27 cellular contexts compared by ENCODE assay signal in the genomic region with DNA sequence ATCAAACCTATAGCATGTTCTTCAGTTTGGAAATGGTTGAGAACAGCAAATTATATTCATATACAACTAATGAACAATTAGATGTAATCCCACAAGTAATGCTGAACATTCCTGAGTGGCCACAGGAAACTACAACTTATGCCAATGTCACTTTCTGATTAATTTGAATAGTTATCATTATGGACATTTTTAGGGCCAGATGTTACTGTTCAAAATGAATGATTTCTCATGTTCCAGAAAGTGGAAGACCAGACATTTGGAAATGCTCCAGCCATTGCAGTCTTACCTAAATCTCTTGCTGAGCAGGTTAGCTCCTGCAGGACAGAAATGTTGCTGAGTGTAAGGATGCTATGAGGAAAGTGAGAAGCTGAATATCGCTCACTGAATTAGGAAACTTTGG.
"Had no signal": no experiment of that assay in that cellular context is flagged by ENCODE, and none has a peak within 500 bp of the region (broad histone marks: within the 10 kb centered on the region; RNA-seq: fewer than 3 reads in every experiment).

No MANE protein-coding gene starts in this region.

- H3K4me3 Mint-ChIP-seq: dendritic cell treated with granulocyte-macrophage colony-stimulating factor and Interleukin-4, amounts not matched to agents 40 ng/mL and 50 ng/mL, for 4 days; endodermal cell; immature natural killer cell; memory B cell; mesothelial cell of epicardium; naive B cell; natural killer cell treated with Interleukin-12 subunit alpha and Interleukin-12 subunit beta and Interleukin-15 and Interleukin-18, amount 100 ng/mL, for 72 hours; neural crest cell; stimulated activated naive B cell treated with anti-CD40 and anti-IgM and Interleukin-4, amounts not matched to agents 10 μg/mL and 1 μg/mL and 100 μg/mL, for 72 hours; stimulated activated naive CD8-positive, alpha-beta T cell treated with anti-CD3 and anti-CD28 coated beads, Interleukin-15, Interleukin-2, amounts not matched to agents 100 ng/mL and 50 ng/mL, for 24 hours had no signal

- H3K4me1 Mint-ChIP-seq: immature natural killer cell; memory B cell; naive B cell; stimulated activated naive B cell treated with anti-CD40 and anti-IgM and Interleukin-4, amounts not matched to agents 10 μg/mL and 1 μg/mL and 100 μg/mL, for 72 hours had no signal

- H3K27ac ChIP-seq: colonic mucosa, esophagus muscularis mucosa, neutrophil, pancreas, right lobe of liver, suprapubic skin, transverse colon, vagina had no signal

- H3K9me3 ChIP-seq: colonic mucosa, esophagus muscularis mucosa, mucosa of descending colon, neutrophil, pancreas, right lobe of liver, suprapubic skin, transverse colon, vagina had no signal

- ATAC-seq: mucosa of descending colon; natural killer cell treated with Interleukin-12 subunit alpha and Interleukin-12 subunit beta and Interleukin-15 and Interleukin-18, amount 100 ng/mL, for 72 hours; pancreas; right lobe of liver; stimulated activated naive B cell treated with anti-CD40 and anti-IgM and Interleukin-4, amounts not matched to agents 10 μg/mL and 1 μg/mL and 100 μg/mL, for 72 hours had no signal

- DNase-seq: colonic mucosa; effector CD8-positive, alpha-beta T cell; endodermal cell; foreskin melanocyte; hypothalamus; immature natural killer cell; mucosa of descending colon; naive B cell; pancreas; retina; right lobe of liver; small intestine; stimulated activated CD4-positive, alpha-beta T cell treated with anti-CD3 and anti-CD28 coated beads, Interleukin-15, amount 100 ng/mL, for 24 hours; stimulated activated CD4-positive, alpha-beta T cell treated with anti-CD3 and anti-CD28 coated beads, Interleukin-2, amount 100 ng/mL, for 48 hours; stimulated activated naive B cell treated with anti-CD40 and anti-IgM and Interleukin-4, amounts not matched to agents 10 μg/mL and 1 μg/mL and 100 μg/mL, for 72 hours; transverse colon had no signal

- H3K36me3 Mint-ChIP-seq: immature natural killer cell; memory B cell; mesothelial cell of epicardium; naive B cell; natural killer cell treated with Interleukin-12 subunit alpha and Interleukin-12 subunit beta and Interleukin-15 and Interleukin-18, amount 100 ng/mL, for 72 hours; stimulated activated naive B cell treated with anti-CD40 and anti-IgM and Interleukin-4, amounts not matched to agents 10 μg/mL and 1 μg/mL and 100 μg/mL, for 72 hours had no signal

- H3K36me3 ChIP-seq: colonic mucosa, esophagus muscularis mucosa, neutrophil, pancreas, right lobe of liver, suprapubic skin, transverse colon, vagina had no signal

- H3K27me3 Mint-ChIP-seq: dendritic cell treated with granulocyte-macrophage colony-stimulating factor and Interleukin-4, amounts not matched to agents 40 ng/mL and 50 ng/mL, for 4 days; memory B cell; naive B cell; natural killer cell treated with Interleukin-12 subunit alpha and Interleukin-12 subunit beta and Interleukin-15 and Interleukin-18, amount 100 ng/mL, for 72 hours; stimulated activated naive B cell treated with anti-CD40 and anti-IgM and Interleukin-4, amounts not matched to agents 10 μg/mL and 1 μg/mL and 100 μg/mL, for 72 hours; stimulated activated naive CD8-positive, alpha-beta T cell treated with anti-CD3 and anti-CD28 coated beads, Interleukin-15, Interleukin-2, amounts not matched to agents 100 ng/mL and 50 ng/mL, for 24 hours had no signal

- H3K27me3 ChIP-seq: colonic mucosa, esophagus muscularis mucosa, neutrophil, right lobe of liver, suprapubic skin, transverse colon, vagina had no signal

- H3K4me1 ChIP-seq: colonic mucosa, pancreas, right lobe of liver, vagina had no signal

- H3K4me3 ChIP-seq: colonic mucosa, esophagus muscularis mucosa, lung, mucosa of descending colon, pancreas, right lobe of liver, suprapubic skin, transverse colon, vagina had no signal

- H3K27ac Mint-ChIP-seq: dendritic cell treated with granulocyte-macrophage colony-stimulating factor and Interleukin-4, amounts not matched to agents 40 ng/mL and 50 ng/mL, for 4 days; endodermal cell; immature natural killer cell; memory B cell; mesothelial cell of epicardium; naive B cell; natural killer cell treated with Interleukin-12 subunit alpha and Interleukin-12 subunit beta and Interleukin-15 and Interleukin-18, amount 100 ng/mL, for 72 hours; stimulated activated naive B cell treated with anti-CD40 and anti-IgM and Interleukin-4, amounts not matched to agents 10 μg/mL and 1 μg/mL and 100 μg/mL, for 72 hours; stimulated activated naive CD8-positive, alpha-beta T cell treated with anti-CD3 and anti-CD28 coated beads, Interleukin-15, Interleukin-2, amounts not matched to agents 100 ng/mL and 50 ng/mL, for 24 hours had no signal

- H3K9me3 Mint-ChIP-seq: dendritic cell treated with granulocyte-macrophage colony-stimulating factor and Interleukin-4, amounts not matched to agents 40 ng/mL and 50 ng/mL, for 4 days; endodermal cell; mesothelial cell of epicardium; naive B cell; natural killer cell treated with Interleukin-12 subunit alpha and Interleukin-12 subunit beta and Interleukin-15 and Interleukin-18, amount 100 ng/mL, for 72 hours; neural crest cell; stimulated activated naive B cell treated with anti-CD40 and anti-IgM and Interleukin-4, amounts not matched to agents 10 μg/mL and 1 μg/mL and 100 μg/mL, for 72 hours; stimulated activated naive CD8-positive, alpha-beta T cell treated with anti-CD3 and anti-CD28 coated beads, Interleukin-15, Interleukin-2, amounts not matched to agents 100 ng/mL and 50 ng/mL, for 24 hours had no signal
